ENCODE assay signal across 12 cellular contexts in the genomic region with DNA sequence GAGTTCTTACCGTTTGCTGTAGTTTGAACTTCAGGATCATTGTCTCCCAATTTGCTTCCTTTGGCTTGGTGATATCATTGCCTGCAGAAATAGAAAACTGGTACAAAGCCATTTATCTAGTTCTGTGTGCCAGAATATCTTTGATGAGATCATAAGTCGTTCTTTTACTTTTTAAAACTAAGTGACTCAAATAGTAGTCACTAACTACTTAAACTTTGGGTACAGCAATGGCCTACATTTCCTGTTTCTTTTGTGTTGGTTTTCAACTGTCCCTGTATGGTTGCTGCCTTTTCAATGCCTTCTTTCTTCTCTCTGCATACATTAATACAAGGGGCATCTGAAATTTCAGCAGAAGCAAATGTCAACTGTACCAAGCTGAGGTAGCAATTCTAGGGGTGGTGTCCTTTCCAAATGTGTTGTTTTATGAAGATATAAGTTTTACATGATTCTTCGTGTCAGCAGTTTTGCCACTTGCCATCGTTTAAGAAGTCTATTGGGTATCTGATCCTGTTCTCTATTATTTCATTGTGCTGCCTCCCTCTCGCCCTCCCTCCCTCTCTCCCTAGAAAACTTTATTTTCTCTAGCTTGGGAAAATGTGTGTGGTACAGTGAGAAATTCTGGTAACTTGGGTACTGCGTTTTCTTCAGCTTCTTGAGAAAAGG.
A peak's percentile ranks its signal among the peaks of the same experiment; 100 is the strongest.
DNase-seq lines count a peak whose midpoint lies in the region; ATAC-seq and TF ChIP-seq lines count a peak whose summit lies in the region.
"Had no signal": no experiment of that assay in that cellular context is flagged by ENCODE, and none has a peak within 500 bp of the region (broad histone marks: within the 10 kb centered on the region; RNA-seq: fewer than 3 reads in every experiment).

No MANE protein-coding gene starts in this region.

- no peak for TF ChIP-seq POLR2A in gastroesophageal sphincter (IDR thresholded peaks at IDR 0.05)

- peak overlapping the region; percentile 62 for H3K27ac Mint-ChIP-seq in activated CD8-positive, alpha-beta T cell treated with anti-CD3 and anti-CD28 coated beads for 36 hours
- H3K27ac Mint-ChIP-seq in activated CD8-positive, alpha-beta T cell treated with anti-CD3 and anti-CD28 coated beads, Interleukin-2, amount 10 ng/mL, durations not matched to agents 7 days and 5 days, result no peak overlapping the region
- H3K27ac Mint-ChIP-seq in endodermal cell, result no peak overlapping the region

- DNase-seq in activated CD8-positive, alpha-beta T cell treated with anti-CD3 and anti-CD28 coated beads for 36 hours, result no peak
- no peak for DNase-seq in activated CD8-positive, alpha-beta T cell treated with anti-CD3 and anti-CD28 coated beads, Interleukin-2, amount 10 ng/mL, durations not matched to agents 7 days and 5 days
- DNase-seq in RKO (ENCODE audit: low spot score), result peak; percentile 65
- DNase-seq in endodermal cell, result no peak
- no peak for DNase-seq in psoas muscle
- no peak for DNase-seq in NCI-H1417 treated with DMSO at 0.1 percent for 48 hours (lab: John Stamatoyannopoulos, UW)
- no peak for DNase-seq in NCI-H1436 (lab: John Stamatoyannopoulos, UW)
- DNase-seq: ACHN; SJCRH30; stimulated activated CD4-positive, alpha-beta T cell treated with anti-CD3 and anti-CD28 coated beads, Interleukin-2, amount 100 ng/mL, for 24 hours had no signal

- CTCF ChIA-PET in activated CD8-positive, alpha-beta T cell treated with anti-CD3 and anti-CD28 coated beads for 36 hours (lab: Charles Lee), result no interaction called here
- CTCF ChIA-PET in activated CD8-positive, alpha-beta T cell treated with anti-CD3 and anti-CD28 coated beads, Interleukin-2, amount 10 ng/mL, durations not matched to agents 7 days and 5 days (lab: Charles Lee), result no interaction called here

- H3K36me3 ChIP-seq in endodermal cell (ENCODE audit: control insufficient read depth, insufficient read depth, low read length) (no peaks in the 10 kb centered on the region), psoas muscle (ENCODE audit: insufficient read depth in 1 of 2, low read depth in 1 of 2) (no peaks in the 10 kb centered on the region), gastroesophageal sphincter (no peaks in the 10 kb centered on the region)
- H3K36me3 ChIP-seq: SJCRH30, tibial nerve had no signal

- WGBS in endodermal cell (ENCODE audit: insufficient coverage in 1 of 2, insufficient read length in 1 of 2), 2 experiments, result 67 to 89% methylated on average over 1 to 5 of the region's 6 CpGs
- 66 to 71% (median 69%) methylated on average over 6 of the region's 6 CpGs for WGBS in psoas muscle, 3 donors
- 48 to 64% methylated on average over 4 to 6 of the region's 6 CpGs for WGBS in gastroesophageal sphincter (ENCODE audit: low coverage in 1 of 2), 2 donors

- no peaks in the 10 kb centered on the region for H3K9me3 Mint-ChIP-seq in activated CD8-positive, alpha-beta T cell treated with anti-CD3 and anti-CD28 coated beads for 36 hours
- no peaks in the 10 kb centered on the region for H3K9me3 Mint-ChIP-seq in activated CD8-positive, alpha-beta T cell treated with anti-CD3 and anti-CD28 coated beads, Interleukin-2, amount 10 ng/mL, durations not matched to agents 7 days and 5 days (ENCODE audit: insufficient read depth)
- H3K9me3 Mint-ChIP-seq in endodermal cell, result peaks cover 7% of the 10 kb centered on the region

- peaks cover 21% of the 10 kb centered on the region for H3K4me1 Mint-ChIP-seq in activated CD8-positive, alpha-beta T cell treated with anti-CD3 and anti-CD28 coated beads for 36 hours (ENCODE audit: low read depth)
- peaks cover 13% of the 10 kb centered on the region for H3K4me1 Mint-ChIP-seq in activated CD8-positive, alpha-beta T cell treated with anti-CD3 and anti-CD28 coated beads, Interleukin-2, amount 10 ng/mL, durations not matched to agents 7 days and 5 days (ENCODE audit: low read depth)
- peaks cover 6% of the 10 kb centered on the region for H3K4me1 Mint-ChIP-seq in endodermal cell

- POLR2A ChIA-PET in activated CD8-positive, alpha-beta T cell treated with anti-CD3 and anti-CD28 coated beads for 36 hours (lab: Charles Lee), result no interaction called here
- POLR2A ChIA-PET in activated CD8-positive, alpha-beta T cell treated with anti-CD3 and anti-CD28 coated beads, Interleukin-2, amount 10 ng/mL, durations not matched to agents 7 days and 5 days (lab: Charles Lee), result no interaction called here

- H3K27ac ChIP-seq in endodermal cell (ENCODE audit: low read depth, low read length), result peak overlapping the region; percentile 25
- no peak overlapping the region for H3K27ac ChIP-seq in psoas muscle
- H3K27ac ChIP-seq in gastroesophageal sphincter, result no peak overlapping the region
- H3K27ac ChIP-seq: SJCRH30 had no signal

- TF ChIP-seq CTCF in activated CD8-positive, alpha-beta T cell treated with anti-CD3 and anti-CD28 coated beads for 36 hours (IDR thresholded peaks at IDR 0.05), result no peak
- TF ChIP-seq CTCF in endodermal cell (conservative IDR thresholded peaks at IDR 0.05) (no peak), psoas muscle (IDR thresholded peaks at IDR 0.05) (no peak), gastroesophageal sphincter (IDR thresholded peaks at IDR 0.05) (no peak)

- H3K4me3 Mint-ChIP-seq in activated CD8-positive, alpha-beta T cell treated with anti-CD3 and anti-CD28 coated beads for 36 hours, result no peak overlapping the region
- H3K4me3 Mint-ChIP-seq in activated CD8-positive, alpha-beta T cell treated with anti-CD3 and anti-CD28 coated beads, Interleukin-2, amount 10 ng/mL, durations not matched to agents 7 days and 5 days, result no peak overlapping the region
- no peak overlapping the region for H3K4me3 Mint-ChIP-seq in endodermal cell

- H3K36me3 Mint-ChIP-seq in activated CD8-positive, alpha-beta T cell treated with anti-CD3 and anti-CD28 coated beads for 36 hours (ENCODE audit: low read depth), result peaks cover 4% of the 10 kb centered on the region
- H3K36me3 Mint-ChIP-seq in activated CD8-positive, alpha-beta T cell treated with anti-CD3 and anti-CD28 coated beads, Interleukin-2, amount 10 ng/mL, durations not matched to agents 7 days and 5 days (ENCODE audit: low read depth), result peaks cover 5% of the 10 kb centered on the region
- peaks cover 2% of the 10 kb centered on the region for H3K36me3 Mint-ChIP-seq in endodermal cell (ENCODE audit: low read depth)

- no peaks in the 10 kb centered on the region for H3K9me3 ChIP-seq in endodermal cell (ENCODE audit: control insufficient read depth, low read length)
- no peaks in the 10 kb centered on the region for H3K9me3 ChIP-seq in psoas muscle
- no peaks in the 10 kb centered on the region for H3K9me3 ChIP-seq in gastroesophageal sphincter
- H3K9me3 ChIP-seq: SJCRH30, tibial nerve had no signal

- TF ChIP-seq EP300 in gastroesophageal sphincter (IDR thresholded peaks at IDR 0.05), result no peak

- H3K27me3 ChIP-seq in endodermal cell (ENCODE audit: control insufficient read depth, insufficient read depth, low read length, poor library complexity, severe bottlenecking), result no peaks in the 10 kb centered on the region
- no peaks in the 10 kb centered on the region for H3K27me3 ChIP-seq in psoas muscle (ENCODE audit: insufficient read depth in 3 of 3, low read length in 2 of 3)
- H3K27me3 ChIP-seq in gastroesophageal sphincter, result no peaks in the 10 kb centered on the region
- H3K27me3 ChIP-seq: SJCRH30, tibial nerve had no signal

- intact Hi-C loops in activated CD8-positive, alpha-beta T cell treated with anti-CD3 and anti-CD28 coated beads for 36 hours (cut with micrococcal nuclease), result loop anchor here (2.0 kb wide), 1 partner anchor 31 kb away; no protein-coding TSS in a partner anchor
- intact Hi-C loops in psoas muscle (cut with DNase I), result no loop called here

- H3K9ac ChIP-seq in endodermal cell (ENCODE audit: extremely low read depth, low read length, poor library complexity, severe bottlenecking), result no peak overlapping the region

- no peaks in the 10 kb centered on the region for H3K27me3 Mint-ChIP-seq in activated CD8-positive, alpha-beta T cell treated with anti-CD3 and anti-CD28 coated beads for 36 hours
- no peaks in the 10 kb centered on the region for H3K27me3 Mint-ChIP-seq in activated CD8-positive, alpha-beta T cell treated with anti-CD3 and anti-CD28 coated beads, Interleukin-2, amount 10 ng/mL, durations not matched to agents 7 days and 5 days (ENCODE audit: low read depth)
- H3K27me3 Mint-ChIP-seq in endodermal cell (ENCODE audit: insufficient read depth), result no peaks in the 10 kb centered on the region

- H3K4me1 ChIP-seq in endodermal cell (ENCODE audit: control insufficient read depth, insufficient read depth, low read length), result no peaks in the 10 kb centered on the region
- H3K4me1 ChIP-seq in psoas muscle, result peaks cover 15% of the 10 kb centered on the region
- peaks cover 0 to 11% (median 0%) of the 10 kb centered on the region in 3 donors for H3K4me1 ChIP-seq in gastroesophageal sphincter

- H3K4me3 ChIP-seq in endodermal cell (ENCODE audit: low read length), result no peak overlapping the region
- H3K4me3 ChIP-seq in psoas muscle, result no peak overlapping the region
- no peak overlapping the region for H3K4me3 ChIP-seq in gastroesophageal sphincter
- H3K4me3 ChIP-seq: SJCRH30, tibial nerve had no signal

- ATAC-seq in activated CD8-positive, alpha-beta T cell treated with anti-CD3 and anti-CD28 coated beads for 36 hours, result peak; percentile 67
- ATAC-seq in activated CD8-positive, alpha-beta T cell treated with anti-CD3 and anti-CD28 coated beads, Interleukin-2, amount 10 ng/mL, durations not matched to agents 7 days and 5 days, result no peak
- ATAC-seq in psoas muscle (peak; percentile 11 to 79 (median 39)), gastroesophageal sphincter (no peak)

Comparison
In these comparisons a context has a peak if more than half of its experiments do, and no peak if none do; other contexts are left out.
1. ATAC-seq: peak in activated CD8-positive, alpha-beta T cell treated with anti-CD3 and anti-CD28 coated beads for 36 hours (single experiment) and psoas muscle (4 of 4); none in activated CD8-positive, alpha-beta T cell treated with anti-CD3 and anti-CD28 coated beads, Interleukin-2, amount 10 ng/mL, durations not matched to agents 7 days and 5 days (single experiment) and gastroesophageal sphincter (single experiment).